In genomic region chr2:181447040-181447439, GRCh38 we compare ENCODE assay signal across 15 cellular contexts. TPM values are rescaled to one million over a fixed set of nuclear protein-coding genes. Genes with fewer than 3 reads are reported as not detected.
DNase-seq lines count a peak whose midpoint lies in the region; ATAC-seq and TF ChIP-seq lines count a peak whose summit lies in the region.
"Had no signal": no experiment of that assay in that cellular context is flagged by ENCODE, and none has a peak within 500 bp of the region (broad histone marks: within the 10 kb centered on the region; RNA-seq: fewer than 3 reads in every experiment).

No MANE protein-coding gene starts in this region.

- no peaks in the 10 kb centered on the region for H3K4me1 ChIP-seq in OCI-LY3 (ENCODE audit: low read length)

- peak overlapping the region; percentile 6 to 78 (median 16) for H3K4me3 Mint-ChIP-seq in immature natural killer cell
- H3K4me3 Mint-ChIP-seq: neural progenitor cell had no signal

- POLR2A ChIA-PET in GM10248 (lab: Yijun Ruan, JAX), result no interaction called here

- no peaks in the 10 kb centered on the region for H3K36me3 ChIP-seq in OCI-LY3 (replicated peaks; ENCODE audit: low read depth, low read length)
- H3K36me3 ChIP-seq: neural progenitor cell had no signal

- H3K79me2 ChIP-seq in OCI-LY3 (ENCODE audit: low read length), result no peaks in the 10 kb centered on the region

- no peaks in the 10 kb centered on the region for H3K9me3 Mint-ChIP-seq in immature natural killer cell

- H3K4me3 ChIP-seq in OCI-LY3 (ENCODE audit: low read length), result no peak overlapping the region
- H3K4me3 ChIP-seq: neural progenitor cell had no signal

- peak overlapping the region; percentile 28 to 79 (median 42) for H3K27ac Mint-ChIP-seq in immature natural killer cell
- H3K27ac Mint-ChIP-seq: neural progenitor cell had no signal

- H4K20me1 ChIP-seq in OCI-LY3 (ENCODE audit: insufficient read depth, low read length), result no peaks in the 10 kb centered on the region

- no peak for TF ChIP-seq CTCF in OCI-LY3 (IDR thresholded peaks at IDR 0.05; ENCODE audit: low read depth, low read length)
- no peak for TF ChIP-seq CTCF in GM10248 (IDR thresholded peaks at IDR 0.05; ENCODE audit: control extremely low read depth, extremely low read depth, low read depth, missing control alignments)

- no peak overlapping the region for H3K9ac ChIP-seq in OCI-LY3 (ENCODE audit: low read length)
- H3K9ac ChIP-seq: neural progenitor cell had no signal

- peak overlapping the region; percentile 8; the same call in 1 of the 2 replicates for H3K4me2 ChIP-seq in OCI-LY3 (ENCODE audit: low read length)
- H3K4me2 ChIP-seq: neural progenitor cell had no signal

- peaks cover 0 to 2% (median 0%) of the 10 kb centered on the region in 3 donors for H3K27me3 Mint-ChIP-seq in immature natural killer cell (ENCODE audit: low read depth in 3 of 3)

- peak overlapping the region; percentile 20; the same call in 1 of the 2 replicates for H2AFZ ChIP-seq in OCI-LY3 (ENCODE audit: low read depth, low read length)
- H2AFZ ChIP-seq: neural progenitor cell had no signal

- CTCF ChIA-PET in GM10248 (lab: Yijun Ruan, JAX), result interaction anchor here (0.8 to 1.8 kb wide), 4 partner anchors 8 to 351 kb away, joined by 3 to 10 read pairs (median 4); partner anchors contain the start of gene ITGA4

- H3K36me3 Mint-ChIP-seq in immature natural killer cell, result no peaks in the 10 kb centered on the region
- H3K36me3 Mint-ChIP-seq: neural progenitor cell had no signal

- H3K9me3 ChIP-seq in OCI-LY3 (ENCODE audit: insufficient read depth, low read length), result no peaks in the 10 kb centered on the region

- no peaks in the 10 kb centered on the region for H3K27me3 ChIP-seq in OCI-LY3 (ENCODE audit: low read depth, low read length)
- H3K27me3 ChIP-seq: neural progenitor cell had no signal

- no peak for DNase-seq in immature natural killer cell
- DNase-seq in NCI-H2029 (lab: John Stamatoyannopoulos, UW), result no peak
- no peak for DNase-seq in occipital lobe (lab: John Stamatoyannopoulos, UW)
- no peak for DNase-seq in GM10248 (ENCODE audit: extremely low spot score)
- DNase-seq: activated effector memory CD4-positive, alpha-beta T cell treated with Interleukin-2 at 50 U/mL for 16 hours; effector CD8-positive, alpha-beta T cell; MV-4-11; NCI-H2107; right cardiac atrium had no signal

- ATAC-seq in GM18511 (IDR thresholded peaks at IDR 0.05; ENCODE audit: unreplicated experiment) (peak; percentile 76), GM21723 (IDR thresholded peaks at IDR 0.05; ENCODE audit: unreplicated experiment) (peak; percentile 72)
- ATAC-seq: right cardiac atrium had no signal

- H3K4me1 Mint-ChIP-seq in immature natural killer cell, result peaks cover 23 to 27% of the 10 kb centered on the region in 2 donors

- H3K27ac ChIP-seq in OCI-LY3 (ENCODE audit: low read length), result no peak overlapping the region
- H3K27ac ChIP-seq: C4-2B, neural progenitor cell had no signal

RNA-seq across cellular contexts. Expression of gene ITGA4, which starts 10.1 kb away (rescaled TPM):
- polyA plus RNA-seq in immature natural killer cell, result 100 to 1,000 TPM; 102 to 132 (median 117) TPM
- 8.7 TPM for total RNA-seq in occipital lobe
- total RNA-seq: HT-29 had no signal
